In the genomic region with DNA sequence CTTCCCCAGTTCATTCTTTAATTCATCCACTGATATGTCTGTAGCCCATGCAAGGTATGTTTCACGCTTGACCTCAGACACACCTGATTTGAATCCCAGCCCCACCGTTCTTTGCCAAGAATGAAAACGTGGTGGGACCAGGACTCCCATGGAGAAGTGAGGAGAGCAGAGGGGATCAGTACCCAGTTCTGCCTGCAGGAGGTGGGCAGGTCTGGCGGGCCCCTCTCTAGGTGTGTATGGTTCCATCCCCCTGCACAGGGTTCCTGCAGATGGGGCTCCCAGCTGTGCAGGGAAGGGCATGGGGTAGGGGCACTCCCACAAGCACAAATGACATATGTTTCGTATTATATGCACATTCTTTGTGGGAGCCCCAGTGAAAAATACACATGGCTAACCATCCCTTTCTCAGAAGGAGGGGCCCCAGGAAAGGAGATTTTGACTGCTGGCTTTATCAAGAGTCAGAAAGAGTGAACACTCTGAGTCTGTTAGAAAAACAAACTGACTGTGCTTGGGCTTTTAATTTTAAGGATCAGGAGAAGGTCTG, we compare ENCODE assay signal across 17 cellular contexts.
DNase-seq lines count a peak whose midpoint lies in the region; TF ChIP-seq lines count a peak whose summit lies in the region.
"Had no signal": no experiment of that assay in that cellular context is flagged by ENCODE, and none has a peak within 500 bp of the region (broad histone marks: within the 10 kb centered on the region; RNA-seq: fewer than 3 reads in every experiment).

No MANE protein-coding gene starts in this region.

- DNase-seq in NCI-H82 (lab: John Stamatoyannopoulos, UW) (peak; percentile 32), NCI-H82 treated with DMSO at 0.1 percent for 48 hours (lab: John Stamatoyannopoulos, UW; ENCODE audit: unreplicated experiment) (no peak), RPMI8226 (peak; percentile 41), foreskin fibroblast (no peak), substantia nigra (lab: John Stamatoyannopoulos, UW) (no peak), COLO829 (ENCODE audit: low spot score) (no peak)
- DNase-seq in central memory CD4-positive, alpha-beta T cell: no peak
- DNase-seq in T-helper 2 cell treated with Interferon-gamma antibody and Interleukin-4, amounts not matched to agents 5 μg/mL and 100 μg/mL, for 36 hours (ENCODE audit: low spot score): no peak
- DNase-seq: activated naive CD4-positive, alpha-beta T cell treated with Interleukin-2 at 50 U/mL for 16 hours; COR-L47; left ventricle myocardium superior; NCI-H2227 treated with DMSO at 0.1 percent for 48 hours; stimulated activated naive CD4-positive, alpha-beta T cell treated with Interleukin-2 at 50 U/mL for 16 hours had no signal

- H3K4me3 ChIP-seq in foreskin fibroblast (ENCODE audit: low read depth in 1 of 2, low read length in 2 of 2): no peak overlapping the region
- H3K4me3 ChIP-seq: SK-N-MC had no signal

- no peak overlapping the region for H3K27ac Mint-ChIP-seq in T-helper 2 cell treated with Interferon-gamma antibody and Interleukin-4, amounts not matched to agents 5 μg/mL and 100 μg/mL, for 36 hours

- no peaks in the 10 kb centered on the region for H3K9me3 Mint-ChIP-seq in T-helper 2 cell treated with Interferon-gamma antibody and Interleukin-4, amounts not matched to agents 5 μg/mL and 100 μg/mL, for 36 hours

- H3K27ac ChIP-seq in substantia nigra (ENCODE audit: low read depth, low read length, poor library complexity, severe bottlenecking): peak overlapping the region; percentile 95
- H3K27ac ChIP-seq: epithelial cell of prostate, SK-N-MC, VCaP had no signal

- no peak overlapping the region for H3K4me3 Mint-ChIP-seq in T-helper 2 cell treated with Interferon-gamma antibody and Interleukin-4, amounts not matched to agents 5 μg/mL and 100 μg/mL, for 36 hours
- H3K4me3 Mint-ChIP-seq: central memory CD8-positive, alpha-beta T cell had no signal

- no peaks in the 10 kb centered on the region for H3K27me3 Mint-ChIP-seq in T-helper 2 cell treated with Interferon-gamma antibody and Interleukin-4, amounts not matched to agents 5 μg/mL and 100 μg/mL, for 36 hours (ENCODE audit: low read depth)
- H3K27me3 Mint-ChIP-seq: central memory CD8-positive, alpha-beta T cell had no signal

- TF ChIP-seq CTCF in foreskin fibroblast (IDR thresholded peaks at IDR 0.05; ENCODE audit: low read depth, low read length): peak; percentile 2

- H3K36me3 Mint-ChIP-seq in T-helper 2 cell treated with Interferon-gamma antibody and Interleukin-4, amounts not matched to agents 5 μg/mL and 100 μg/mL, for 36 hours (ENCODE audit: low read depth): no peaks in the 10 kb centered on the region

- no peaks in the 10 kb centered on the region for H3K4me1 Mint-ChIP-seq in T-helper 2 cell treated with Interferon-gamma antibody and Interleukin-4, amounts not matched to agents 5 μg/mL and 100 μg/mL, for 36 hours (ENCODE audit: low read depth)
- H3K4me1 Mint-ChIP-seq: central memory CD8-positive, alpha-beta T cell had no signal

Comparison
In these comparisons a context has a peak if more than half of its experiments do, and no peak if none do; other contexts are left out.
1. DNase-seq: peak in NCI-H82 (single experiment) and RPMI8226 (single experiment); none in NCI-H82 treated with DMSO at 0.1 percent for 48 hours (single experiment), foreskin fibroblast (0 of 2), substantia nigra (0 of 49), central memory CD4-positive, alpha-beta T cell (single experiment), T-helper 2 cell treated with Interferon-gamma antibody and Interleukin-4, amounts not matched to agents 5 μg/mL and 100 μg/mL, for 36 hours (single experiment) and COLO829 (single experiment).